1 cellular context compared by ENCODE assay signal in genomic region chr5:127517480-127518318, GRCh38.
TF ChIP-seq lines count a peak whose summit lies in the region.

TSS of gene PRRC1 (plus strand) at chr5:127517640. CDS start at chr5:127523480, 5,840 bp downstream.

TF ChIP-seq in HepG2, 621 proteins besides CTCF, POLR2A, EP300 and RAD21 (continued from another document and continues in another):
- TF ChIP-seq MBD4 (IDR thresholded peaks at IDR 0.05; ENCODE audit: borderline replicate concordance, low read length): no peak
- TF ChIP-seq RNF2 (conservative IDR thresholded peaks at IDR 0.05; ENCODE audit: low read depth): no peak
- no peak for TF ChIP-seq ZKSCAN8 (CRISPR knock-in tag; IDR thresholded peaks at IDR 0.05; ENCODE audit: borderline replicate concordance)
- no peak for TF ChIP-seq SOX5 (CRISPR knock-in tag; IDR thresholded peaks at IDR 0.05; ENCODE audit: borderline replicate concordance)
- no peak for TF ChIP-seq DNMT1 (CRISPR knock-in tag; IDR thresholded peaks at IDR 0.05)
- no peak for TF ChIP-seq ZNF225 (CRISPR knock-in tag; IDR thresholded peaks at IDR 0.05)
- no peak for TF ChIP-seq ZBTB38 (CRISPR knock-in tag; IDR thresholded peaks at IDR 0.05)
- no peak for TF ChIP-seq ZNF773 (CRISPR knock-in tag; IDR thresholded peaks at IDR 0.05; ENCODE audit: borderline replicate concordance)
- no peak; the same call in 1 of the 2 replicates for TF ChIP-seq ESRRA (CRISPR knock-in tag; IDR thresholded peaks at IDR 0.05; ENCODE audit: low read depth)
- TF ChIP-seq ZNF33A (CRISPR knock-in tag; IDR thresholded peaks at IDR 0.05; ENCODE audit: borderline replicate concordance): no peak
- TF ChIP-seq HNRNPL (IDR thresholded peaks at IDR 0.05; ENCODE audit: low read depth, low read length): peak; percentile 70; the same call in 1 of the 2 replicates
- no peak for TF ChIP-seq ZNF282 (IDR thresholded peaks at IDR 0.05; ENCODE audit: partially characterized antibody)
- no peak for TF ChIP-seq NFE2 (CRISPR knock-in tag; IDR thresholded peaks at IDR 0.05)
- no peak for TF ChIP-seq DMTF1 (CRISPR knock-in tag; IDR thresholded peaks at IDR 0.05)
- peak; percentile 67 for TF ChIP-seq ZNF800 (CRISPR knock-in tag; IDR thresholded peaks at IDR 0.05)
- TF ChIP-seq ZNF382 (CRISPR knock-in tag; IDR thresholded peaks at IDR 0.05; ENCODE audit: borderline replicate concordance): no peak
- TF ChIP-seq KDM5A (IDR thresholded peaks at IDR 0.05; ENCODE audit: borderline replicate concordance, low read length): no peak
- TF ChIP-seq TOE1 (CRISPR knock-in tag; IDR thresholded peaks at IDR 0.05): no peak; the same call in 1 of the 2 replicates
- no peak for TF ChIP-seq CEBPG (CRISPR knock-in tag; IDR thresholded peaks at IDR 0.05)
- no peak for TF ChIP-seq ZNF121 (CRISPR knock-in tag; IDR thresholded peaks at IDR 0.05)
- no peak for TF ChIP-seq NFIC (IDR thresholded peaks at IDR 0.05; ENCODE audit: low read length)
- TF ChIP-seq SP5 (CRISPR knock-in tag; IDR thresholded peaks at IDR 0.05; ENCODE audit: borderline replicate concordance, low read depth): peak; percentile 38; the same call in 1 of the 2 replicates
- no peak; the same call in 1 of the 2 replicates for TF ChIP-seq ZFP36L1 (CRISPR knock-in tag; IDR thresholded peaks at IDR 0.05)
- 0 out of 2 replicates have a peak, but pooled peaks have one; percentile 32 for TF ChIP-seq CCDC6 (CRISPR knock-in tag; IDR thresholded peaks at IDR 0.05)
- peak; percentile 24; the same call in 1 of the 2 replicates for TF ChIP-seq THAP7 (CRISPR knock-in tag; IDR thresholded peaks at IDR 0.05)
- TF ChIP-seq KDM5B (CRISPR knock-in tag; IDR thresholded peaks at IDR 0.05; ENCODE audit: borderline replicate concordance): peak; percentile 95
- TF ChIP-seq E2F5 (CRISPR knock-in tag; conservative IDR thresholded peaks at IDR 0.05): 0 out of 2 replicates have a peak, but pooled peaks have one; percentile 31
- TF ChIP-seq ZNF362 (CRISPR knock-in tag; IDR thresholded peaks at IDR 0.05; ENCODE audit: borderline replicate concordance): peak; percentile 30; the same call in 1 of the 2 replicates
- TF ChIP-seq MAF1 (CRISPR knock-in tag; IDR thresholded peaks at IDR 0.05; ENCODE audit: borderline replicate concordance): peak; percentile 64; the same call in 1 of the 2 replicates
- 0 out of 2 replicates have a peak, but pooled peaks have one; percentile 48 for TF ChIP-seq NKX3-1 (CRISPR knock-in tag; IDR thresholded peaks at IDR 0.05)
- peak; percentile 70; the same call in 1 of the 2 replicates for TF ChIP-seq ZNF34 (CRISPR knock-in tag; IDR thresholded peaks at IDR 0.05; ENCODE audit: borderline replicate concordance)
- peak; percentile 69 for TF ChIP-seq MED8 (CRISPR knock-in tag; IDR thresholded peaks at IDR 0.05; ENCODE audit: insufficient replicate concordance)
- no peak for TF ChIP-seq HMG20B (CRISPR knock-in tag; conservative IDR thresholded peaks at IDR 0.05)
- no peak for TF ChIP-seq PRDM15 (CRISPR knock-in tag; IDR thresholded peaks at IDR 0.05)
- peak; percentile 67 for TF ChIP-seq ZNF543 (CRISPR knock-in tag; IDR thresholded peaks at IDR 0.05)
- TF ChIP-seq ONECUT2 (CRISPR knock-in tag; IDR thresholded peaks at IDR 0.05): no peak
- no peak for TF ChIP-seq ZNF704 (CRISPR knock-in tag; IDR thresholded peaks at IDR 0.05; ENCODE audit: borderline replicate concordance)
- TF ChIP-seq ZMYM2 (CRISPR knock-in tag; IDR thresholded peaks at IDR 0.05): no peak
- no peak for TF ChIP-seq KLF9 (CRISPR knock-in tag; IDR thresholded peaks at IDR 0.05; ENCODE audit: low read depth)
- TF ChIP-seq POLR2G (IDR thresholded peaks at IDR 0.05; ENCODE audit: low read depth, low read length): peak; percentile 80
- no peak for TF ChIP-seq CREBL2 (CRISPR knock-in tag; IDR thresholded peaks at IDR 0.05; ENCODE audit: borderline replicate concordance)
- TF ChIP-seq ZBTB4 (CRISPR knock-in tag; IDR thresholded peaks at IDR 0.05; ENCODE audit: borderline replicate concordance): 0 out of 2 replicates have a peak, but pooled peaks have one; percentile 22
- TF ChIP-seq ZFP41 (CRISPR knock-in tag; IDR thresholded peaks at IDR 0.05; ENCODE audit: borderline replicate concordance): no peak
- TF ChIP-seq ZNF343 (CRISPR knock-in tag; IDR thresholded peaks at IDR 0.05): no peak
- TF ChIP-seq ZNF766 (CRISPR knock-in tag; IDR thresholded peaks at IDR 0.05; ENCODE audit: borderline replicate concordance): peak; percentile 38; the same call in 1 of the 2 replicates
- TF ChIP-seq ZNF136 (CRISPR knock-in tag; IDR thresholded peaks at IDR 0.05; ENCODE audit: low read depth): 0 out of 2 replicates have a peak, but pooled peaks have one; percentile 73
- TF ChIP-seq ZNF501 (CRISPR knock-in tag; IDR thresholded peaks at IDR 0.05): peak; percentile 66
